9 cellular contexts compared by ENCODE assay signal in the genomic region with DNA sequence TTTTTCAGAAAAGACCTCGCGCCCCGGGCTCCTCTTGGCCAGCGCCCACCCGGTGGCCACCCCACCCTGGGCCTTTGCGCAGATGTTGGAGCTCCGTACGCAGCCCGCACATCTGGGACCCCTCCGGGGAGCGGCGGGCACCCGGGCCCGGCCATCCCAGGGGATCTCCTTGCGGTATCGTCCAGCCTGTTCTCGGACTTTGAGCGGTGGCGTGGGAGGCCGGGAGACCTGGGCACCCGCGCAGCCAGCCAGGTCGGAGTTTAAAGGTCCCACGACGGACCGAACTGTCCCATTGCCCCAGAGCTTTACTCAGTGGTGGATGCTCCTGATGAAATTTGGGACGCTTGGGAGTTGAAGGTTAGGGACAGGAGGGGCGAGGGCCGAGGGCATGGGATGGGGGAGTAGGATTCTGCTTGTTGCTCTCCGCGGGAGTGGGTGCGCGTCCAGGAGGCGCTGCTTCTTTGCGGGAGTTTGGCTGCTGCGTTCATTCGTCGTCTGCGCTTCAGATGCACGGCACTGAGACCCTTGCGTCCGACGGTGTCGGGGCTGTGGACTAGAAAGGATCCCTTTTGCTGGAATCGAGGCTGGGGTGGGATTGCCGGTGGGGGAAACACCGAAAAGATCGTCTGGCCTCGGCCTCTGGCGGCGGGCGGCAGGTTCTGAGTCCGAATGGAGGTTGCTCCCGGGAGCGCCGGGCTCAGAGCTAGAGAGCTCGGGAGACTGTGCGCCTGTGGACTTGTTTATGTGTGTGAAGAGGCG. TPM values are rescaled to one million over a fixed set of nuclear protein-coding genes. Genes with fewer than 3 reads are reported as not detected.
DNase-seq lines count a peak whose midpoint lies in the region; ATAC-seq and TF ChIP-seq lines count a peak whose summit lies in the region.
"Had no signal": no experiment of that assay in that cellular context is flagged by ENCODE, and none has a peak within 500 bp of the region (broad histone marks: within the 10 kb centered on the region; RNA-seq: fewer than 3 reads in every experiment).

No MANE protein-coding gene starts in this region.

- H3K79me2 ChIP-seq in H9 (ENCODE audit: insufficient read depth, low read length): no peaks in the 10 kb centered on the region

- H3K27me3 Mint-ChIP-seq in H9 (ENCODE audit: low read depth): no peaks in the 10 kb centered on the region; the same call in 1 of the 2 replicates
- H3K27me3 Mint-ChIP-seq in effector memory CD8-positive, alpha-beta T cell: peaks cover 0 to 33% of the 10 kb centered on the region in 2 donors

- TF ChIP-seq CTCF in H9 (conservative IDR thresholded peaks at IDR 0.05) (no peak), ascending aorta (IDR thresholded peaks at IDR 0.05) (no peak)

- DNase-seq in H9 (peak; percentile 54), ascending aorta (ENCODE audit: low spot score in 2 of 2) (no peak), NCI-H187 (lab: John Stamatoyannopoulos, UW) (no peak)
- no peak for DNase-seq in effector memory CD8-positive, alpha-beta T cell
- DNase-seq: activated naive CD4-positive, alpha-beta T cell treated with anti-CD3 and anti-CD28 coated beads, Interleukin-2, amount 10 ng/mL, durations not matched to agents 7 days and 5 days had no signal

- H3K4ac ChIP-seq in H9 (ENCODE audit: low read depth, low read length): no peak overlapping the region

- H4K5ac ChIP-seq in H9 (ENCODE audit: insufficient read length, low read depth, low read length): no peak overlapping the region

- no peaks in the 10 kb centered on the region for H4K20me1 ChIP-seq in H9 (ENCODE audit: control insufficient read depth, insufficient read depth, insufficient read length)

- no peak overlapping the region for H3K18ac ChIP-seq in H9 (ENCODE audit: insufficient read length, low read depth, low read length)

- no peak overlapping the region for H2BK12ac ChIP-seq in H9 (ENCODE audit: insufficient read length, low read depth, low read length)

- H2BK120ac ChIP-seq in H9 (ENCODE audit: low read depth, low read length, poor library complexity, severe bottlenecking): no peak overlapping the region

- H3K4me1 ChIP-seq in H9 (ENCODE audit: insufficient read depth, low read length) (peaks cover 3% of the 10 kb centered on the region; the same call in 1 of the 2 replicates), ascending aorta (peaks cover 0 to 34% of the 10 kb centered on the region in 2 donors), iPS-20b (ENCODE audit: insufficient read depth, low read length) (peaks cover 19% of the 10 kb centered on the region), skeletal muscle tissue (ENCODE audit: control insufficient read depth in 3 of 3, insufficient read depth in 3 of 3, low read length in 3 of 3) (peaks cover 23 to 58% (median 55%) of the 10 kb centered on the region in 3 donors)

- no peak overlapping the region; a peak in 2 of 5 replicates for H3K4me3 Mint-ChIP-seq in H9
- no peak overlapping the region for H3K4me3 Mint-ChIP-seq in effector memory CD8-positive, alpha-beta T cell
- H3K4me3 Mint-ChIP-seq: activated naive CD4-positive, alpha-beta T cell treated with anti-CD3 and anti-CD28 coated beads, Interleukin-2, amount 10 ng/mL, durations not matched to agents 7 days and 5 days had no signal

- no peak overlapping the region for H2AK5ac ChIP-seq in H9 (ENCODE audit: insufficient read length, low read length)

- peak overlapping the region in 1 of 3 experiments; percentile 7; a peak in 1 of 7 replicates for H3K27ac Mint-ChIP-seq in H9
- H3K27ac Mint-ChIP-seq in effector memory CD8-positive, alpha-beta T cell: no peak overlapping the region
- H3K27ac Mint-ChIP-seq: activated naive CD4-positive, alpha-beta T cell treated with anti-CD3 and anti-CD28 coated beads, Interleukin-2, amount 10 ng/mL, durations not matched to agents 7 days and 5 days had no signal

- H3K36me3 ChIP-seq in ascending aorta (no peaks in the 10 kb centered on the region), iPS-20b (ENCODE audit: insufficient read depth, low read depth, low read length) (no peaks in the 10 kb centered on the region), skeletal muscle tissue (ENCODE audit: control insufficient read depth in 3 of 3, insufficient read depth in 3 of 3, low read length in 3 of 3) (no peaks in the 10 kb centered on the region)

- no peak overlapping the region for H3K27ac ChIP-seq in H9 (ENCODE audit: insufficient read length, low read depth, low read length)
- peak overlapping the region; percentile 88 to 92 for H3K27ac ChIP-seq in ascending aorta
- no peak overlapping the region for H3K27ac ChIP-seq in iPS-20b (ENCODE audit: low read length)
- no peak overlapping the region for H3K27ac ChIP-seq in skeletal muscle tissue (ENCODE audit: low read depth, low read length)

- H3K9me3 ChIP-seq in H9 (ENCODE audit: control insufficient read depth, low read depth, low read length): no peaks in the 10 kb centered on the region
- no peaks in the 10 kb centered on the region for H3K9me3 ChIP-seq in ascending aorta
- H3K9me3 ChIP-seq in iPS-20b (ENCODE audit: insufficient read depth, low read depth, low read length): no peaks in the 10 kb centered on the region
- no peaks in the 10 kb centered on the region for H3K9me3 ChIP-seq in skeletal muscle tissue (ENCODE audit: control insufficient read depth in 3 of 3, low read length in 3 of 3)

- H3K4me1 Mint-ChIP-seq in H9: peaks cover 32 to 33% of the 10 kb centered on the region in 2 experiments
- H3K4me1 Mint-ChIP-seq in effector memory CD8-positive, alpha-beta T cell (ENCODE audit: low read depth in 2 of 2): no peaks in the 10 kb centered on the region

- H3K79me1 ChIP-seq in H9 (ENCODE audit: insufficient read depth, low read depth, low read length, poor library complexity, severe bottlenecking): no peaks in the 10 kb centered on the region

- intact Hi-C loops in ascending aorta (cut with DNase I): loop anchor here (5.0 kb wide), 3 partner anchors 351 to 1161 kb away; partner anchors contain the start of gene CCND2

- H2BK15ac ChIP-seq in H9 (ENCODE audit: low read depth, low read length): no peak overlapping the region

- no peak overlapping the region for H2BK20ac ChIP-seq in H9 (ENCODE audit: low read depth, low read length, poor library complexity, severe bottlenecking)

- H3K14ac ChIP-seq in H9 (ENCODE audit: insufficient read depth, low read length): no peak overlapping the region; the same call in 1 of the 2 replicates

- H3K27me3 ChIP-seq in H9 (ENCODE audit: insufficient read depth, low read length) (peaks cover 51% of the 10 kb centered on the region), ascending aorta (no peaks in the 10 kb centered on the region), iPS-20b (ENCODE audit: insufficient read depth, low read length) (peaks cover 97% of the 10 kb centered on the region), skeletal muscle tissue (ENCODE audit: control insufficient read depth in 3 of 3, insufficient read depth in 3 of 3, low read length in 3 of 3) (peaks cover 31 to 43% (median 36%) of the 10 kb centered on the region in 3 donors)

- H3K56ac ChIP-seq in H9 (ENCODE audit: insufficient read length, low read depth, low read length): no peak overlapping the region

- no peak overlapping the region for H4K91ac ChIP-seq in H9 (ENCODE audit: insufficient read length, low read depth, low read length)

- no peak overlapping the region for H4K8ac ChIP-seq in H9 (replicated peaks; ENCODE audit: insufficient read length, low read depth, low read length)

- H3K4me3 ChIP-seq in ascending aorta: peak overlapping the region; percentile 64 to 79
- peak overlapping the region; percentile 72 for H3K4me3 ChIP-seq in iPS-20b (ENCODE audit: low read length)
- peak overlapping the region; percentile 65 to 73 (median 73) for H3K4me3 ChIP-seq in skeletal muscle tissue (ENCODE audit: low read length in 3 of 3)

- H2AFZ ChIP-seq in H9 (ENCODE audit: low read length): no peak overlapping the region

- H3K23me2 ChIP-seq in H9 (ENCODE audit: insufficient read length, low read depth, low read length, poor library complexity, severe bottlenecking): peaks cover 35% of the 10 kb centered on the region

- no CpG with 5 or more reads among the region's 59 CpGs for WGBS in H9 (ENCODE audit: extremely low coverage, insufficient read length, low lambda C conversion rate)

- H3T11ph ChIP-seq in H9 (ENCODE audit: low read length): no peak overlapping the region

- peak overlapping the region; percentile 77 for H3K4me2 ChIP-seq in H9 (ENCODE audit: insufficient read depth, insufficient read length, low read length)

- no peak for ATAC-seq in HG03108 (IDR thresholded peaks at IDR 0.05; ENCODE audit: unreplicated experiment)
- ATAC-seq in effector memory CD8-positive, alpha-beta T cell (replicated peaks): no peak
- ATAC-seq in HG03460 (IDR thresholded peaks at IDR 0.05; ENCODE audit: unreplicated experiment): no peak

- no peaks in the 10 kb centered on the region for H3K36me3 Mint-ChIP-seq in H9 (ENCODE audit: insufficient read depth in 1 of 3, low read depth in 3 of 3)
- no peaks in the 10 kb centered on the region for H3K36me3 Mint-ChIP-seq in effector memory CD8-positive, alpha-beta T cell (ENCODE audit: insufficient read depth)

- H3K9me3 Mint-ChIP-seq in H9: no peaks in the 10 kb centered on the region; a peak in 2 of 5 replicates
- peaks cover 0 to 2% of the 10 kb centered on the region in 2 donors for H3K9me3 Mint-ChIP-seq in effector memory CD8-positive, alpha-beta T cell
- H3K9me3 Mint-ChIP-seq: activated naive CD4-positive, alpha-beta T cell treated with anti-CD3 and anti-CD28 coated beads, Interleukin-2, amount 10 ng/mL, durations not matched to agents 7 days and 5 days had no signal

- H3K9ac ChIP-seq in H9 (ENCODE audit: extremely low read depth, insufficient read length, low read length) (no peak overlapping the region), iPS-20b (ENCODE audit: low read depth, low read length) (no peak overlapping the region), skeletal muscle tissue (ENCODE audit: low read depth in 1 of 3, low read length in 3 of 3) (peak overlapping the region; percentile 3 to 79 (median 61))

- no peak overlapping the region for H2BK5ac ChIP-seq in H9 (ENCODE audit: insufficient read length, low read length)

- H3K23ac ChIP-seq in H9 (ENCODE audit: insufficient read length, low read depth, low read length): no peak overlapping the region

RNA-seq across cellular contexts. Expression of gene NTF3, which starts 1.4 kb away (rescaled TPM):
- total RNA-seq in H9 (2021) (0.48 TPM in 2 replicates), ascending aorta (58.9 TPM), skeletal muscle tissue (2.6 TPM)

Comparison
In these comparisons a context has a peak if more than half of its experiments do, and no peak if none do; other contexts are left out.
1. H3K27ac ChIP-seq: peak in ascending aorta (2 of 2); none in H9 (single experiment), iPS-20b (single experiment) and skeletal muscle tissue (single experiment).
2. H3K9ac ChIP-seq: peak in skeletal muscle tissue (3 of 3); none in H9 (single experiment) and iPS-20b (single experiment).
3. RNA of gene NTF3, which starts 1.4 kb away (total RNA-seq): 58.9 TPM in ascending aorta (single experiment); 2.6 TPM in skeletal muscle tissue (single experiment) and 0.48 TPM in H9; every median in the first group is over 10 times any median in the second.
4. Peak in every context shown above with its lines, with median percentiles within 50 percentile points of each other: H3K4me3 ChIP-seq.